In genomic region chr17:69828087-69828486, GRCh38 we compare ENCODE assay signal across 19 cellular contexts.
DNase-seq lines count a peak whose midpoint lies in the region; ATAC-seq, FAIRE-seq and TF ChIP-seq lines count a peak whose summit lies in the region.
"Had no signal": no experiment of that assay in that cellular context is flagged by ENCODE, and none has a peak within 500 bp of the region (broad histone marks: within the 10 kb centered on the region; RNA-seq: fewer than 3 reads in every experiment).

No MANE protein-coding gene starts in this region.

- no peak for TF ChIP-seq EP300 in K562 (IDR thresholded peaks at IDR 0.05; ENCODE audit: low read length)
- no peak for TF ChIP-seq EP300 in stomach (IDR thresholded peaks at IDR 0.05)

- H3K27ac ChIP-seq in breast epithelium: no peak overlapping the region
- no peak overlapping the region for H3K27ac ChIP-seq in K562 (ENCODE audit: extremely low read depth, low read depth, low read length)
- peak overlapping the region in 5 of 10 donors; percentile 43 to 58 (median 56) for H3K27ac ChIP-seq in heart right ventricle
- no peak overlapping the region for H3K27ac ChIP-seq in stomach
- H3K27ac ChIP-seq: A549, esophagus muscularis mucosa, uterus had no signal

- DNase-seq in MCF 10A (ENCODE audit: unreplicated experiment) (peak; percentile 23), breast epithelium (ENCODE audit: low spot score in 2 of 2) (no peak), K562 (ENCODE audit: extremely low read depth in 1 of 4, low spot score in 3 of 4) (no peak), heart right ventricle (peak; percentile 17 to 66), stomach (peak; percentile 43), NCI-H1092 (lab: John Stamatoyannopoulos, UW) (no peak), ureter (ENCODE audit: low spot score) (no peak)
- DNase-seq: activated CD4-positive, alpha-beta T cell treated with anti-CD3 and anti-CD28 coated beads, Interleukin-2, amount 10 ng/mL, durations not matched to agents 7 days and 5 days; kidney glomerular epithelial cell; naive thymus-derived CD8-positive, alpha-beta T cell; NCI-H2081 treated with DMSO at 0.1 percent for 48 hours; stimulated activated CD4-positive, alpha-beta T cell treated with anti-CD3 and anti-CD28 coated beads, Interleukin-12 subunit alpha, Interleukin-12 subunit beta, amount 100 ng/mL, for 4 hours; T-helper 2 cell; uterus had no signal

- H3K27ac Mint-ChIP-seq in MCF 10A (ENCODE audit: low read depth, unreplicated experiment): no peak overlapping the region
- H3K27ac Mint-ChIP-seq: activated CD4-positive, alpha-beta T cell treated with anti-CD3 and anti-CD28 coated beads, Interleukin-2, amount 10 ng/mL, durations not matched to agents 7 days and 5 days had no signal

- H3K9me3 Mint-ChIP-seq in MCF 10A (ENCODE audit: unreplicated experiment): peaks cover 8% of the 10 kb centered on the region

- in situ Hi-C loops in K562 (cut with MboI): no loop called here

- H3K9me1 ChIP-seq in K562 (ENCODE audit: control insufficient read depth, insufficient read depth, low read length): no peaks in the 10 kb centered on the region

- H3K36me3 ChIP-seq in breast epithelium: no peaks in the 10 kb centered on the region
- H3K36me3 ChIP-seq in K562 (ENCODE audit: control insufficient read depth, insufficient read depth, low read length): no peaks in the 10 kb centered on the region
- no peaks in the 10 kb centered on the region for H3K36me3 ChIP-seq in heart right ventricle
- H3K36me3 ChIP-seq in stomach: no peaks in the 10 kb centered on the region
- H3K36me3 ChIP-seq: esophagus muscularis mucosa, uterus had no signal

- FAIRE-seq in K562 (lab: Jason Lieb, UNC): no peak
- FAIRE-seq: bronchial epithelial cell, GM12878 had no signal

- no peaks in the 10 kb centered on the region for H3K4me1 ChIP-seq in breast epithelium
- no peaks in the 10 kb centered on the region for H3K4me1 ChIP-seq in K562 (replicated peaks in 1 of 2; ENCODE audit: control insufficient read depth in 2 of 2, insufficient read depth in 2 of 2, low read length in 2 of 2)
- peaks cover 3 to 19% (median 15%) of the 10 kb centered on the region in 9 donors for H3K4me1 ChIP-seq in heart right ventricle
- peaks cover 0 to 4% (median 0%) of the 10 kb centered on the region in 4 donors for H3K4me1 ChIP-seq in stomach
- H3K4me1 ChIP-seq: A549, uterus had no signal

- no peaks in the 10 kb centered on the region for H3K4me1 Mint-ChIP-seq in MCF 10A (ENCODE audit: insufficient read depth, unreplicated experiment)
- H3K4me1 Mint-ChIP-seq: activated CD4-positive, alpha-beta T cell treated with anti-CD3 and anti-CD28 coated beads, Interleukin-2, amount 10 ng/mL, durations not matched to agents 7 days and 5 days; naive thymus-derived CD8-positive, alpha-beta T cell had no signal

- H3K4me3 ChIP-seq in breast epithelium (no peak overlapping the region), K562 (no peak overlapping the region), heart right ventricle (peak overlapping the region in 1 of 10 donors; percentile 0), stomach (no peak overlapping the region)
- H3K4me3 ChIP-seq: A549, esophagus muscularis mucosa, GM12878, uterus had no signal

- CTCF ChIA-PET in MCF 10A (lab: Yijun Ruan, JAX): no interaction called here
- CTCF ChIA-PET in K562 (lab: Yijun Ruan, JAX; ENCODE audit: low intra/inter-chr PET ratio): no interaction called here

- H3K4me3 Mint-ChIP-seq in MCF 10A (ENCODE audit: unreplicated experiment): no peak overlapping the region
- H3K4me3 Mint-ChIP-seq: activated CD4-positive, alpha-beta T cell treated with anti-CD3 and anti-CD28 coated beads, Interleukin-2, amount 10 ng/mL, durations not matched to agents 7 days and 5 days; naive thymus-derived CD8-positive, alpha-beta T cell had no signal

- H3K79me2 ChIP-seq in K562 (ENCODE audit: control insufficient read depth, insufficient read depth, low read length): no peaks in the 10 kb centered on the region

- POLR2A ChIA-PET in MCF 10A (lab: Yijun Ruan, JAX) (interaction anchor here (1.0 to 1.5 kb wide), 2 partner anchors 14 to 96 kb away, joined by 3 read pairs; no protein-coding TSS in a partner anchor), K562 (lab: Yijun Ruan, JAX) (no interaction called here)

- 10% methylated on average over 6 of the region's 6 CpGs for WGBS in K562 (ENCODE audit: insufficient coverage, low coverage, missing lambda C conversion rate)
- WGBS in heart right ventricle, 2 donors: 16 to 22% methylated on average over 6 of the region's 6 CpGs
- 33 to 54% (median 46%) methylated on average over 6 of the region's 6 CpGs for WGBS in stomach, 5 donors

- no peak overlapping the region for H3K4me2 ChIP-seq in K562 (ENCODE audit: insufficient read depth, low read length)
- H3K4me2 ChIP-seq: A549 had no signal

- TF ChIP-seq POLR2A in breast epithelium (IDR thresholded peaks at IDR 0.05) (no peak), K562 (conservative IDR thresholded peaks at IDR 0.05) (no peak), stomach (IDR thresholded peaks at IDR 0.05) (no peak)

- TF ChIP-seq RAD21 in K562 (CRISPR knock-in tag; conservative IDR thresholded peaks at IDR 0.05 in 1 of 2, IDR thresholded peaks at IDR 0.05 in 1 of 2): no peak

- no peaks in the 10 kb centered on the region for H3K36me3 Mint-ChIP-seq in MCF 10A (ENCODE audit: insufficient read depth, unreplicated experiment)
- H3K36me3 Mint-ChIP-seq: naive thymus-derived CD8-positive, alpha-beta T cell had no signal

- H3K9me3 ChIP-seq in breast epithelium (no peaks in the 10 kb centered on the region), K562 (replicated peaks; ENCODE audit: control insufficient read depth, insufficient read depth, low read depth, low read length) (no peaks in the 10 kb centered on the region), heart right ventricle (peaks cover 0 to 6% (median 0%) of the 10 kb centered on the region in 11 donors), stomach (no peaks in the 10 kb centered on the region)
- H3K9me3 ChIP-seq: A549, esophagus muscularis mucosa, uterus had no signal

- intact Hi-C loops in MCF 10A (cut with micrococcal nuclease) (no loop called here), breast epithelium (cut with DNase I; ENCODE audit: low total_unique reads) (no loop called here), K562 (cut with micrococcal nuclease) (no loop called here), heart right ventricle (cut with DNase I) (no loop called here), stomach (cut with DNase I; ENCODE audit: low total_unique reads) (no loop called here)

- H2AFZ ChIP-seq in K562 (ENCODE audit: low read depth, low read length): no peak overlapping the region

- BruUV-seq in MCF 10A (replicated peaks; lab: Mats Ljungman, UMichigan) (no TSS peak), K562 (replicated peaks; lab: Mats Ljungman, UMichigan) (no TSS peak)

- no peak overlapping the region for H3K9ac ChIP-seq in K562 (ENCODE audit: insufficient read depth in 1 of 2, low read depth in 2 of 2, low read length in 2 of 2)

- ATAC-seq in K562: no peak
- ATAC-seq in heart right ventricle: peak; percentile 74 to 94 (median 87)
- ATAC-seq in HG03442 (IDR thresholded peaks at IDR 0.05; ENCODE audit: unreplicated experiment): no peak
- ATAC-seq: A549; GM12878; naive thymus-derived CD8-positive, alpha-beta T cell had no signal

- H3K27me3 ChIP-seq in breast epithelium: no peaks in the 10 kb centered on the region
- H3K27me3 ChIP-seq in K562 (ENCODE audit: control insufficient read depth in 2 of 2, insufficient read depth in 2 of 2, low read length in 2 of 2): no peaks in the 10 kb centered on the region
- H3K27me3 ChIP-seq in heart right ventricle: no peaks in the 10 kb centered on the region
- H3K27me3 ChIP-seq in stomach: no peaks in the 10 kb centered on the region
- H3K27me3 ChIP-seq: esophagus muscularis mucosa, uterus had no signal

- H4K20me1 ChIP-seq in K562 (replicated peaks; ENCODE audit: control insufficient read depth, insufficient read depth, low read length): no peaks in the 10 kb centered on the region

- TF ChIP-seq CTCF in MCF 10A (IDR thresholded peaks at IDR 0.05; ENCODE audit: unreplicated experiment) (no peak), breast epithelium (IDR thresholded peaks at IDR 0.05) (no peak), K562 (IDR thresholded peaks at IDR 0.05 in 2 of 3, conservative IDR thresholded peaks at IDR 0.05 in 1 of 3; ENCODE audit: insufficient read depth in 2 of 3, low read depth in 1 of 3, low read length in 3 of 3) (no peak), heart right ventricle (IDR thresholded peaks at IDR 0.05) (no peak), stomach (IDR thresholded peaks at IDR 0.05) (no peak)

- H3K27me3 Mint-ChIP-seq in MCF 10A (ENCODE audit: insufficient read depth, unreplicated experiment): no peaks in the 10 kb centered on the region

TF ChIP-seq in K562, 482 proteins besides CTCF, POLR2A, EP300 and RAD21:
- TF ChIP-seq MEF2D (tag; conservative IDR thresholded peaks at IDR 0.05; ENCODE audit: low read depth) (0 out of 2 replicates have a peak, but pooled peaks have one; percentile 51), HDGF (IDR thresholded peaks at IDR 0.05) (no peak)

Comparison
In these comparisons a context has a peak if more than half of its experiments do, and no peak if none do; other contexts are left out.
1. DNase-seq: peak in MCF 10A (single experiment), heart right ventricle (2 of 2) and stomach (single experiment); none in breast epithelium (0 of 2), K562 (0 of 4), NCI-H1092 (single experiment) and ureter (single experiment).
2. ATAC-seq: peak in heart right ventricle (8 of 8); none in K562 (single experiment) and HG03442 (single experiment).